Comparison of ENCODE assay signal across 19 cellular contexts in the genomic region with DNA sequence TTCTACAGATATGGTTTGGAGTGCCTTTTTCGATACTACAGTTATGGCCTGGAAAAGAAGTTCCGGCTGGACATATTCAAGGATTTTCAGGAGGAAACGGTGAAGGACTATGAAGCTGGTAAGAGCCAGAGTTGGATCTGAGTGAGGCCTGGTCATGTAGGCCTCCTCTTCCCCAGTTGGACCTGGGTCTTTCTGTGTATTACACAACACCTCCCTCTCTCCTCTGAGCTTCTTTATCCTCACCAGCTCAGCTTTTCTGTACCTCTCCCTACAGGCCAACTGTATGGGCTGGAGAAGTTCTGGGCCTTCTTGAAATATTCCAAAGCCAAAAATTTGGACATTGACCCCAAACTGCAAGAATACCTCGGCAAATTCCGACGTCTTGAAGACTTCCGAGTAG. TPM values are rescaled to one million over a fixed set of nuclear protein-coding genes. Genes with fewer than 3 reads are reported as not detected.
DNase-seq lines count a peak whose midpoint lies in the region; ATAC-seq lines count a peak whose summit lies in the region.
"Had no signal": no experiment of that assay in that cellular context is flagged by ENCODE, and none has a peak within 500 bp of the region (broad histone marks: within the 10 kb centered on the region; RNA-seq: fewer than 3 reads in every experiment).

No MANE protein-coding gene starts in this region.

- 100% methylated on average over 7 of the region's 7 CpGs for WGBS in mesenchymal stem cell

- peaks cover 40 to 42% of the 10 kb centered on the region in 2 donors for H3K36me3 Mint-ChIP-seq in activated naive CD4-positive, alpha-beta T cell treated with anti-CD3 and anti-CD28 coated beads, Interleukin-2, amount 50 U/mL, for 72 hours
- H3K36me3 Mint-ChIP-seq in stimulated activated naive B cell treated with anti-CD40 and anti-IgM and Interleukin-4, amounts not matched to agents 10 μg/mL and 1 μg/mL and 100 μg/mL, for 72 hours, result peaks cover 49 to 67% of the 10 kb centered on the region in 2 donors

- H3K4me2 ChIP-seq in mesenchymal stem cell (ENCODE audit: low read length, poor library complexity, severe bottlenecking) (no peak overlapping the region), Karpas-422 (ENCODE audit: low read depth, low read length, poor library complexity, severe bottlenecking) (no peak overlapping the region)

- H3K14ac ChIP-seq in mesenchymal stem cell (ENCODE audit: low read length in 2 of 2), result no peak overlapping the region

- H3K18ac ChIP-seq in mesenchymal stem cell (ENCODE audit: low read depth in 1 of 2, low read length in 2 of 2), result no peak overlapping the region

- H3K79me2 ChIP-seq in Karpas-422 (ENCODE audit: low read length), result peaks cover 44% of the 10 kb centered on the region

- peaks cover 7% of the 10 kb centered on the region for H3K4me1 ChIP-seq in mesenchymal stem cell (ENCODE audit: control insufficient read depth, insufficient read depth, low read depth, low read length)
- no peaks in the 10 kb centered on the region for H3K4me1 ChIP-seq in Karpas-422 (ENCODE audit: low read length)
- H3K4me1 ChIP-seq: prostate gland, thyroid gland had no signal

- H4K91ac ChIP-seq in mesenchymal stem cell (ENCODE audit: low read length), result no peak overlapping the region

- H2BK12ac ChIP-seq in mesenchymal stem cell (ENCODE audit: low read length in 2 of 2), result no peak overlapping the region

- no peaks in the 10 kb centered on the region for H3K27me3 ChIP-seq in mesenchymal stem cell (ENCODE audit: control insufficient read depth in 1 of 2, insufficient read depth in 1 of 2, low read length in 2 of 2)
- no peaks in the 10 kb centered on the region for H3K27me3 ChIP-seq in Karpas-422 (ENCODE audit: low read length)
- H3K27me3 ChIP-seq: heart right ventricle, thyroid gland had no signal

- H3K27me3 Mint-ChIP-seq in stimulated activated naive B cell treated with anti-CD40 and anti-IgM and Interleukin-4, amounts not matched to agents 10 μg/mL and 1 μg/mL and 100 μg/mL, for 72 hours, result no peaks in the 10 kb centered on the region
- H3K27me3 Mint-ChIP-seq: stimulated activated naive CD8-positive, alpha-beta T cell treated with anti-CD3 and anti-CD28 coated beads, Interleukin-15, amount 100 ng/mL, for 72 hours had no signal

- H3K9me2 ChIP-seq in Karpas-422 (replicated peaks; ENCODE audit: insufficient read depth, low read length), result no peaks in the 10 kb centered on the region

- DNase-seq in activated naive CD4-positive, alpha-beta T cell treated with anti-CD3 and anti-CD28 coated beads, Interleukin-2, amount 50 U/mL, for 72 hours (ENCODE audit: low spot score in 2 of 2), result no peak
- no peak for DNase-seq in activated naive CD4-positive, alpha-beta T cell treated with anti-CD3 and anti-CD28 coated beads, Interleukin-2, amount 50 U/mL, for 16 hours
- DNase-seq in MV-4-11 (lab: John Stamatoyannopoulos, UW) (peak; percentile 11), mesenchymal stem cell (no peak), DMS79 treated with DMSO at 0.1 percent for 48 hours (lab: John Stamatoyannopoulos, UW) (no peak), Karpas-422 (no peak)
- no peak for DNase-seq in stimulated activated naive B cell treated with anti-CD40 and anti-IgM and Interleukin-4, amounts not matched to agents 10 μg/mL and 1 μg/mL and 100 μg/mL, for 72 hours
- DNase-seq: NCI-H1436 treated with DMSO at 0.1 percent for 48 hours, NCI-H2107 had no signal

- no peak overlapping the region for H4K8ac ChIP-seq in mesenchymal stem cell (ENCODE audit: low read length)

- H3K36me3 ChIP-seq in mesenchymal stem cell (ENCODE audit: control insufficient read depth in 1 of 2, insufficient read depth in 2 of 2, low read depth in 1 of 2, low read length in 2 of 2) (peaks cover 51 to 90% of the 10 kb centered on the region in 2 experiments), Karpas-422 (ENCODE audit: insufficient read depth, low read length) (peaks cover 65% of the 10 kb centered on the region)

- H3K9ac ChIP-seq in mesenchymal stem cell (ENCODE audit: low read length) (peak overlapping the region; percentile 61), Karpas-422 (ENCODE audit: low read length) (no peak overlapping the region)

- no peak overlapping the region for H3K23ac ChIP-seq in mesenchymal stem cell (ENCODE audit: low read length in 2 of 2)

- no peak overlapping the region for H2BK120ac ChIP-seq in mesenchymal stem cell (ENCODE audit: low read depth, low read length)

- H3K9me3 Mint-ChIP-seq in activated naive CD4-positive, alpha-beta T cell treated with anti-CD3 and anti-CD28 coated beads, Interleukin-2, amount 50 U/mL, for 72 hours, result no peaks in the 10 kb centered on the region
- no peaks in the 10 kb centered on the region for H3K9me3 Mint-ChIP-seq in stimulated activated naive B cell treated with anti-CD40 and anti-IgM and Interleukin-4, amounts not matched to agents 10 μg/mL and 1 μg/mL and 100 μg/mL, for 72 hours
- H3K9me3 Mint-ChIP-seq: activated naive CD4-positive, alpha-beta T cell treated with anti-CD3 and anti-CD28 coated beads for 36 hours; nephron; stimulated activated naive CD8-positive, alpha-beta T cell treated with anti-CD3 and anti-CD28 coated beads, Interleukin-15, amount 100 ng/mL, for 72 hours; T-helper 2 cell treated with Interferon-gamma antibody and Interleukin-4, amounts not matched to agents 5 μg/mL and 100 μg/mL, for 36 hours had no signal

- no peak overlapping the region for H2AFZ ChIP-seq in mesenchymal stem cell (ENCODE audit: low read depth, low read length)
- H2AFZ ChIP-seq in Karpas-422 (ENCODE audit: low read length), result no peak overlapping the region

- peaks cover 33% of the 10 kb centered on the region for H3K79me1 ChIP-seq in mesenchymal stem cell (replicated peaks; ENCODE audit: low read length, poor library complexity, severe bottlenecking)

- H3K9me3 ChIP-seq in mesenchymal stem cell (ENCODE audit: control insufficient read depth, low read length), result no peaks in the 10 kb centered on the region
- no peaks in the 10 kb centered on the region for H3K9me3 ChIP-seq in Karpas-422 (ENCODE audit: low read length)
- H3K9me3 ChIP-seq: heart right ventricle, prostate gland, thyroid gland had no signal

- ATAC-seq in activated naive CD4-positive, alpha-beta T cell treated with anti-CD3 and anti-CD28 coated beads, Interleukin-2, amount 50 U/mL, for 72 hours, result no peak
- no peak for ATAC-seq in stimulated activated naive B cell treated with anti-CD40 and anti-IgM and Interleukin-4, amounts not matched to agents 10 μg/mL and 1 μg/mL and 100 μg/mL, for 72 hours (replicated peaks)
- ATAC-seq in GM21786 (IDR thresholded peaks at IDR 0.05; ENCODE audit: unreplicated experiment), result no peak

- H3K27ac Mint-ChIP-seq in activated naive CD4-positive, alpha-beta T cell treated with anti-CD3 and anti-CD28 coated beads, Interleukin-2, amount 50 U/mL, for 72 hours, result peak overlapping the region; percentile 4 to 87
- peak overlapping the region; percentile 63 for H3K27ac Mint-ChIP-seq in stimulated activated naive B cell treated with anti-CD40 and anti-IgM and Interleukin-4, amounts not matched to agents 10 μg/mL and 1 μg/mL and 100 μg/mL, for 72 hours
- H3K27ac Mint-ChIP-seq: T-helper 2 cell treated with Interferon-gamma antibody and Interleukin-4, amounts not matched to agents 5 μg/mL and 100 μg/mL, for 36 hours had no signal

- H3K4me1 Mint-ChIP-seq in stimulated activated naive B cell treated with anti-CD40 and anti-IgM and Interleukin-4, amounts not matched to agents 10 μg/mL and 1 μg/mL and 100 μg/mL, for 72 hours, result peaks cover 18 to 32% of the 10 kb centered on the region in 2 donors
- H3K4me1 Mint-ChIP-seq: nephron had no signal

- no peak overlapping the region for H2BK15ac ChIP-seq in mesenchymal stem cell (ENCODE audit: low read depth, poor library complexity, severe bottlenecking)

- H3K4ac ChIP-seq in mesenchymal stem cell (ENCODE audit: low read depth in 1 of 2, low read length in 2 of 2), result no peak overlapping the region

- no peak overlapping the region for H2BK5ac ChIP-seq in mesenchymal stem cell (ENCODE audit: low read depth, low read length, poor library complexity, severe bottlenecking)

- H2AK5ac ChIP-seq in mesenchymal stem cell (ENCODE audit: low read length, severe bottlenecking), result no peak overlapping the region

- no peak overlapping the region for H3K4me3 Mint-ChIP-seq in stimulated activated naive B cell treated with anti-CD40 and anti-IgM and Interleukin-4, amounts not matched to agents 10 μg/mL and 1 μg/mL and 100 μg/mL, for 72 hours
- H3K4me3 Mint-ChIP-seq: activated naive CD4-positive, alpha-beta T cell treated with anti-CD3 and anti-CD28 coated beads for 36 hours; nephron; stimulated activated naive CD8-positive, alpha-beta T cell treated with anti-CD3 and anti-CD28 coated beads, Interleukin-15, amount 100 ng/mL, for 72 hours; T-helper 2 cell treated with Interferon-gamma antibody and Interleukin-4, amounts not matched to agents 5 μg/mL and 100 μg/mL, for 36 hours had no signal

- H3K27ac ChIP-seq in mesenchymal stem cell (ENCODE audit: low read length, poor library complexity, severe bottlenecking) (no peak overlapping the region), Karpas-422 (ENCODE audit: low read length) (no peak overlapping the region)
- H3K27ac ChIP-seq: prostate gland had no signal

- peaks cover 18% of the 10 kb centered on the region; the same call in 1 of the 2 replicates for H4K20me1 ChIP-seq in Karpas-422 (ENCODE audit: insufficient read depth, low read depth, low read length)

- no peak overlapping the region for H3K4me3 ChIP-seq in mesenchymal stem cell (ENCODE audit: insufficient read depth in 1 of 2, low read depth in 1 of 2, low read length in 2 of 2)
- H3K4me3 ChIP-seq in Karpas-422 (ENCODE audit: low read length), result no peak overlapping the region
- H3K4me3 ChIP-seq: heart right ventricle, lung, prostate gland, thyroid gland had no signal

RNA-seq across cellular contexts. Expression of gene FAXDC2, which starts 39.2 kb away (rescaled TPM):
- under 1 TPM in 1 of 2 donors, not detected in 1; 0.57 TPM for total RNA-seq in activated naive CD4-positive, alpha-beta T cell treated with anti-CD3 and anti-CD28 coated beads, Interleukin-2, amount 50 U/mL, for 72 hours
- 7.5 TPM for polyA plus RNA-seq in mesenchymal stem cell (2013, experiment 1 of 2)
- 7.9 TPM for polyA plus RNA-seq in mesenchymal stem cell (2013, experiment 2 of 2)
- not detected in 2 replicates for total RNA-seq in Karpas-422 (2014; rRNA removed; shearing (Covaris generic); ENCODE audit: low replicate concordance)
- total RNA-seq: activated CD8-positive, alpha-beta memory T cell treated with anti-CD3 and anti-CD28 coated beads for 36 hours; activated naive CD4-positive, alpha-beta T cell treated with anti-CD3 and anti-CD28 coated beads for 36 hours had no signal

RNA-seq across cellular contexts. Expression of gene CNOT8, which starts 47.2 kb away (rescaled TPM):
- 10 to 100 TPM; 76.4 to 92.3 TPM for total RNA-seq in activated naive CD4-positive, alpha-beta T cell treated with anti-CD3 and anti-CD28 coated beads, Interleukin-2, amount 50 U/mL, for 72 hours
- 35.0 TPM for polyA plus RNA-seq in mesenchymal stem cell (2013, experiment 1 of 2)
- 35.7 TPM for polyA plus RNA-seq in mesenchymal stem cell (2013, experiment 2 of 2)
- 64.3 and 74.8 TPM in 2 replicates for total RNA-seq in Karpas-422 (2014; rRNA removed; shearing (Covaris generic); ENCODE audit: low replicate concordance)

RNA-seq across cellular contexts. Expression of gene LARP1, which starts 56.1 kb away (rescaled TPM):
- total RNA-seq in activated naive CD4-positive, alpha-beta T cell treated with anti-CD3 and anti-CD28 coated beads, Interleukin-2, amount 50 U/mL, for 72 hours, result 100 to 1,000 TPM; 172 to 231 TPM
- 133 TPM for polyA plus RNA-seq in mesenchymal stem cell (2013, experiment 1 of 2)
- 124 TPM for polyA plus RNA-seq in mesenchymal stem cell (2013, experiment 2 of 2)
- 105 and 140 TPM in 2 replicates for total RNA-seq in Karpas-422 (2014; rRNA removed; shearing (Covaris generic); ENCODE audit: low replicate concordance)
